Comparison of ENCODE assay signal across 8 cellular contexts in genomic region chr18:70358105-70358406, GRCh38.
DNase-seq lines count a peak whose midpoint lies in the region; ATAC-seq and TF ChIP-seq lines count a peak whose summit lies in the region.
"Not testable (repeated sequence)": the region's sequence is repeated elsewhere in the genome, so short reads cannot be mapped to it uniquely, and the experiment has no call there.

No MANE protein-coding gene starts in this region.

- DNase-seq in AG09309 (ENCODE audit: low read depth), result peak; percentile 77
- peak; percentile 92 for DNase-seq in amniotic epithelial cell (ENCODE audit: low read depth)
- DNase-seq in fibroblast of pulmonary artery (ENCODE audit: low read depth), result peak; percentile 82
- DNase-seq in renal cortical epithelial cell (ENCODE audit: low read depth), result peak; percentile 92

- peak; percentile 91 for ATAC-seq in GM18867 (IDR thresholded peaks at IDR 0.05; ENCODE audit: unreplicated experiment)
- ATAC-seq in GM21723 (IDR thresholded peaks at IDR 0.05; ENCODE audit: unreplicated experiment), result peak; percentile 84
- ATAC-seq in HG03060 (IDR thresholded peaks at IDR 0.05; ENCODE audit: low read depth, unreplicated experiment), result peak; percentile 51

- H3K4me3 ChIP-seq in AG09309 (ENCODE audit: control insufficient read depth, low read depth, low read length); fibroblast of pulmonary artery (replicated peaks; ENCODE audit: low read depth, low read length): not testable (repeated sequence)

- TF ChIP-seq CTCF in AG09309 (IDR thresholded peaks at IDR 0.05; ENCODE audit: control insufficient read depth, insufficient read depth, low read depth, low read length, missing control alignments); fibroblast of pulmonary artery (IDR thresholded peaks at IDR 0.05; ENCODE audit: low read length, missing control alignments): not testable (repeated sequence)

- TF ChIP-seq EP300 in Ishikawa (IDR thresholded peaks at IDR 0.05; ENCODE audit: borderline replicate concordance), result not testable (repeated sequence)

- TF ChIP-seq RAD21 in Ishikawa (IDR thresholded peaks at IDR 0.05; ENCODE audit: low read depth), result not testable (repeated sequence)

TF ChIP-seq in Ishikawa, 13 proteins besides CTCF, POLR2A, EP300 and RAD21:
- TF ChIP-seq TCF12 (IDR thresholded peaks at IDR 0.05; ENCODE audit: low read depth), result peak; percentile 53; the same call in 1 of the 2 replicates
TF ChIP-seq in Ishikawa: peak in this region for 1; not testable (repeated sequence) for 12.
